2 cellular contexts compared by ENCODE assay signal in genomic region chr7:75040512-75040911, GRCh38.
TF ChIP-seq lines count a peak whose summit lies in the region.

No MANE protein-coding gene starts in this region.

TF ChIP-seq in SK-N-SH, 30 proteins besides CTCF, POLR2A, EP300 and RAD21 (continued from another document):
- TF ChIP-seq IRF3 (IDR thresholded peaks at IDR 0.05; ENCODE audit: low read depth, low read length) (no peak), ZBTB33 (IDR thresholded peaks at IDR 0.05; ENCODE audit: borderline replicate concordance, low read depth) (no peak), POLR2AphosphoS5 (IDR thresholded peaks at IDR 0.05; ENCODE audit: low read depth, low read length) (no peak), EZH2phosphoT487 (IDR thresholded peaks at IDR 0.05; ENCODE audit: borderline replicate concordance, low read depth) (no peak)
TF ChIP-seq in SK-N-SH: peak in this region for 0.

TF ChIP-seq in SK-N-SH treated with all-trans-retinoic acid at 6 μM for 48 hours, 23 proteins besides CTCF, POLR2A, EP300 and RAD21 (continued from another document):
- TF ChIP-seq CREB5 (CRISPR knock-in tag; IDR thresholded peaks at IDR 0.05; ENCODE audit: low read depth) (no peak), TSHZ2 (CRISPR knock-in tag; IDR thresholded peaks at IDR 0.05) (no peak), RARB (CRISPR knock-in tag; IDR thresholded peaks at IDR 0.05) (no peak), BACH2 (CRISPR knock-in tag; IDR thresholded peaks at IDR 0.05; ENCODE audit: borderline replicate concordance) (no peak), ARNTL (CRISPR knock-in tag; IDR thresholded peaks at IDR 0.05; ENCODE audit: borderline replicate concordance, low read depth) (no peak), GLIS3 (CRISPR knock-in tag; IDR thresholded peaks at IDR 0.05) (no peak), PPARA (CRISPR knock-in tag; IDR thresholded peaks at IDR 0.05; ENCODE audit: borderline replicate concordance) (no peak), ISL1 (CRISPR knock-in tag; IDR thresholded peaks at IDR 0.05) (no peak), SNAI2 (CRISPR knock-in tag; IDR thresholded peaks at IDR 0.05) (no peak), CSRNP3 (CRISPR knock-in tag; IDR thresholded peaks at IDR 0.05) (no peak)
TF ChIP-seq in SK-N-SH treated with all-trans-retinoic acid at 6 μM for 48 hours: peak in this region for 0.
